ENCODE assay signal across 12 cellular contexts in genomic region chr18:59022167-59022945, GRCh38.
DNase-seq lines count a peak whose midpoint lies in the region; ATAC-seq and TF ChIP-seq lines count a peak whose summit lies in the region.
"Had no signal": no experiment of that assay in that cellular context is flagged by ENCODE, and none has a peak within 500 bp of the region (broad histone marks: within the 10 kb centered on the region; RNA-seq: fewer than 3 reads in every experiment).

No MANE protein-coding gene starts in this region.

- H3K27me3 ChIP-seq in breast epithelium (no peaks in the 10 kb centered on the region), esophagus squamous epithelium (no peaks in the 10 kb centered on the region), vagina (no peaks in the 10 kb centered on the region)

- CTCF ChIA-PET in MCF 10A (lab: Yijun Ruan, JAX): no interaction called here

- H3K9me3 ChIP-seq in breast epithelium (no peaks in the 10 kb centered on the region), esophagus squamous epithelium (no peaks in the 10 kb centered on the region), vagina (no peaks in the 10 kb centered on the region)

- WGBS in esophagus squamous epithelium, 2 donors: 33 to 35% methylated on average over 8 to 9 of the region's 10 CpGs

- no peaks in the 10 kb centered on the region for H3K36me3 ChIP-seq in breast epithelium
- no peaks in the 10 kb centered on the region for H3K36me3 ChIP-seq in esophagus squamous epithelium
- no peaks in the 10 kb centered on the region for H3K36me3 ChIP-seq in vagina

- no peaks in the 10 kb centered on the region for H3K27me3 Mint-ChIP-seq in MCF 10A (ENCODE audit: insufficient read depth, unreplicated experiment)
- peaks cover 6% of the 10 kb centered on the region for H3K27me3 Mint-ChIP-seq in activated T-cell treated with anti-CD3 and anti-CD28 coated beads, Interleukin-2, amount 50 U/mL, for 4 hours (ENCODE audit: low read depth)

- H3K4me1 ChIP-seq in breast epithelium (peaks cover 0 to 5% of the 10 kb centered on the region in 2 donors), esophagus squamous epithelium (peaks cover 0 to 21% (median 0%) of the 10 kb centered on the region in 3 donors), vagina (peaks cover 42% of the 10 kb centered on the region)
- H3K4me1 ChIP-seq: A549 had no signal

- no TSS peak for BruUV-seq in MCF 10A (replicated peaks; lab: Mats Ljungman, UMichigan)

- intact Hi-C loops in breast epithelium (cut with DNase I; ENCODE audit: low total_unique reads) (no loop called here), MCF 10A (cut with micrococcal nuclease) (no loop called here), esophagus squamous epithelium (cut with DNase I) (no loop called here), vagina (cut with DNase I) (no loop called here)

- POLR2A ChIA-PET in MCF 10A (lab: Yijun Ruan, JAX): interaction anchor here (0.6 kb wide), 1 partner anchor 545 kb away, joined by 3 read pairs; no protein-coding TSS in a partner anchor

- no peaks in the 10 kb centered on the region for H3K36me3 Mint-ChIP-seq in MCF 10A (ENCODE audit: insufficient read depth, unreplicated experiment)
- no peaks in the 10 kb centered on the region for H3K36me3 Mint-ChIP-seq in activated T-cell treated with anti-CD3 and anti-CD28 coated beads, Interleukin-2, amount 50 U/mL, for 4 hours (ENCODE audit: insufficient read depth)
- H3K36me3 Mint-ChIP-seq: stimulated activated effector memory CD8-positive, alpha-beta T cell treated with anti-CD3 and anti-CD28 coated beads, Interleukin-12 subunit alpha, Interleukin-12 subunit beta, amount 100 ng/mL, for 72 hours had no signal

- TF ChIP-seq CTCF in breast epithelium (IDR thresholded peaks at IDR 0.05): no peak
- no peak for TF ChIP-seq CTCF in MCF 10A (IDR thresholded peaks at IDR 0.05; ENCODE audit: unreplicated experiment)
- TF ChIP-seq CTCF in esophagus squamous epithelium (IDR thresholded peaks at IDR 0.05): no peak
- no peak for TF ChIP-seq CTCF in vagina (IDR thresholded peaks at IDR 0.05)

- DNase-seq in breast epithelium (ENCODE audit: low spot score in 2 of 2) (peak in 1 of 2 donors; percentile 29), MCF 10A (ENCODE audit: unreplicated experiment) (no peak), esophagus squamous epithelium (lab: John Stamatoyannopoulos, UW) (no peak), midbrain (lab: John Stamatoyannopoulos, UW) (peak; percentile 7), vagina (ENCODE audit: extremely low spot score in 2 of 2) (peak in 1 of 2 donors; percentile 84)
- DNase-seq in activated T-cell treated with anti-CD3 and anti-CD28 coated beads, Interleukin-2, amount 50 U/mL, for 4 hours: no peak
- DNase-seq: stimulated activated CD4-positive, alpha-beta T cell treated with anti-CD3 and anti-CD28 coated beads, Interleukin-12 subunit alpha, Interleukin-12 subunit beta, amount 100 ng/mL, for 4 hours; T-helper 9 cell had no signal

- no peak overlapping the region for H3K4me3 Mint-ChIP-seq in MCF 10A (ENCODE audit: unreplicated experiment)
- H3K4me3 Mint-ChIP-seq in activated T-cell treated with anti-CD3 and anti-CD28 coated beads, Interleukin-2, amount 50 U/mL, for 4 hours: no peak overlapping the region
- H3K4me3 Mint-ChIP-seq: stimulated activated effector memory CD8-positive, alpha-beta T cell treated with anti-CD3 and anti-CD28 coated beads, Interleukin-12 subunit alpha, Interleukin-12 subunit beta, amount 100 ng/mL, for 72 hours had no signal

- H3K4me1 Mint-ChIP-seq in MCF 10A (ENCODE audit: insufficient read depth, unreplicated experiment): no peaks in the 10 kb centered on the region
- no peaks in the 10 kb centered on the region for H3K4me1 Mint-ChIP-seq in activated T-cell treated with anti-CD3 and anti-CD28 coated beads, Interleukin-2, amount 50 U/mL, for 4 hours (ENCODE audit: low read depth)
- H3K4me1 Mint-ChIP-seq: stimulated activated effector memory CD8-positive, alpha-beta T cell treated with anti-CD3 and anti-CD28 coated beads, Interleukin-12 subunit alpha, Interleukin-12 subunit beta, amount 100 ng/mL, for 72 hours had no signal

- H3K27ac Mint-ChIP-seq in MCF 10A (ENCODE audit: low read depth, unreplicated experiment): no peak overlapping the region
- H3K27ac Mint-ChIP-seq: stimulated activated effector memory CD8-positive, alpha-beta T cell treated with anti-CD3 and anti-CD28 coated beads, Interleukin-12 subunit alpha, Interleukin-12 subunit beta, amount 100 ng/mL, for 72 hours had no signal

- H3K27ac ChIP-seq in breast epithelium (peak overlapping the region; percentile 48 to 86), esophagus squamous epithelium (peak overlapping the region in 3 of 4 donors; percentile 12 to 41 (median 34)), vagina (peak overlapping the region; percentile 65)

- H3K4me3 ChIP-seq in breast epithelium (no peak overlapping the region), esophagus squamous epithelium (no peak overlapping the region), vagina (no peak overlapping the region)
- H3K4me3 ChIP-seq: A549 had no signal

- TF ChIP-seq POLR2A in breast epithelium (IDR thresholded peaks at IDR 0.05) (no peak), esophagus squamous epithelium (IDR thresholded peaks at IDR 0.05) (no peak), vagina (IDR thresholded peaks at IDR 0.05) (no peak)

- ATAC-seq in GM18873 (IDR thresholded peaks at IDR 0.05; ENCODE audit: low FRiP score, unreplicated experiment): no peak
- no peak for ATAC-seq in GM21529 (IDR thresholded peaks at IDR 0.05; ENCODE audit: unreplicated experiment)
- ATAC-seq in activated T-cell treated with anti-CD3 and anti-CD28 coated beads, Interleukin-2, amount 50 U/mL, for 4 hours: no peak
- ATAC-seq: A549 had no signal

- H3K9me3 Mint-ChIP-seq in MCF 10A (ENCODE audit: unreplicated experiment): peaks cover 10% of the 10 kb centered on the region
- peaks cover 8% of the 10 kb centered on the region for H3K9me3 Mint-ChIP-seq in activated T-cell treated with anti-CD3 and anti-CD28 coated beads, Interleukin-2, amount 50 U/mL, for 4 hours
